ENCODE assay signal across 7 cellular contexts in the genomic region with DNA sequence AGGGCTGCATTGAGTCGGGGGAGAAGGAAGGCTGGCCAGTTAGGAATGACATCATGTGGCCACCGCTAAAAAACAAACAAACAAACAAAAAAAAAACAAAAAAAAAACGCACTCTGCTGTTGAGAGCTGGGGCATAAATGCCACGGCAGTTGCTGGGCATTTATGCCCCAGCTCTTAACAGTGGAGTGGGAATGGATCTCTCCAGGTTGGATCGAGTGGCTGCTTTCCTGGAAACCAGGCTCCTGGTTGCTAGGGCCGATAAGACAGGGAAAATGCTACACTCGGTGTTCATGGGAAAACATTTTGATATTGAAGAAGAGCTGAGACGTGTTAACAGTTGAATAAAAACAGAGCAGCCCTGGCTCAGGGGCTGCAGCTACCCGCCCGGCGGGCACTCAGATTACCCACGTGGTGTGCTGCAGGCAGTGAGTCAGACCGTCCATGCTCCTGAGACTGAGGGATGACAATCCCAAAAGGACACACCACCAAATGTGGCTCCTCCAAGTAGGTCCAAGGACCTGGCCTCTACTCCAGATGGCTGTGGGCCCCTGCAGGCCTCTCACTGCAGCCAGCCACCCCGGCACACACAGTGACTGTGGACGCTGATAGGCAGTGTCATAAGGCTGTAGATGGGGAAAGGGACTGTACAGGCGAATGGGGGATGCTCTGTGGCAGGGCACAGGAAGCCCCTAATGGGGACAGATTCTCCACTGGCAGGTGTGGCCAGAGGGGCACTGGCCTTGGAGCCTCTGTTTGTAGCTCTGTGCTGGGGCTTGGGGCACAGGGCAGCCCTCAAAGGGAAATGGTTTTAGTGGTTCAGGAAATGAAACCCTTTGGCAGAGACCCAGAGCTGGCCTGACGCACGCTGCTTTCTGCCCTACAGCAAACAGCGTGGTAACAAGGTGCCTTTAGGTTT.
DNase-seq lines count a peak whose midpoint lies in the region; ATAC-seq, FAIRE-seq and TF ChIP-seq lines count a peak whose summit lies in the region.

No MANE protein-coding gene starts in this region.

- intact Hi-C loops in GM12878 (cut with micrococcal nuclease; ENCODE audit: unreplicated experiment): no loop called here
- intact Hi-C loops in naive thymus-derived CD4-positive, alpha-beta T cell (cut with micrococcal nuclease): no loop called here

- no peaks in the 10 kb centered on the region for H3K9me3 Mint-ChIP-seq in naive thymus-derived CD4-positive, alpha-beta T cell

- no peak for TF ChIP-seq CTCF in GM12878 (IDR thresholded peaks at IDR 0.05 in 2 of 3, conservative IDR thresholded peaks at IDR 0.05 in 1 of 3; ENCODE audit: control insufficient read depth in 2 of 3, extremely low read depth in 1 of 3, insufficient read depth in 1 of 3, low read depth in 3 of 3, low read length in 3 of 3)

- CTCF ChIA-PET in GM12878 (lab: Yijun Ruan, JAX): interaction anchor here (0.6 to 1.7 kb wide), 10 partner anchors 14 to 499 kb away, joined by 3 to 4 read pairs (median 4); no protein-coding TSS in a partner anchor
- CTCF ChIA-PET in naive thymus-derived CD4-positive, alpha-beta T cell (lab: Charles Lee): interaction anchor here (0.6 kb wide), 1 partner anchor 35 kb away, joined by 4 read pairs; no protein-coding TSS in a partner anchor

- SMC1A ChIA-PET in GM12878 (lab: Charles Lee; ENCODE audit: uncharacterized antibody, unreplicated experiment): interaction anchor here (0.8 to 3.6 kb wide), 11 partner anchors 9 to 247 kb away, joined by 3 to 13 read pairs (median 5); no protein-coding TSS in a partner anchor

- peaks cover 23% of the 10 kb centered on the region for H3K4me1 ChIP-seq in GM12878 (ENCODE audit: control insufficient read depth, insufficient read depth, low read length)
- H3K4me1 ChIP-seq in naive thymus-derived CD4-positive, alpha-beta T cell (ENCODE audit: control insufficient read depth in 2 of 2, insufficient read depth in 2 of 2, low read length in 2 of 2): no peaks in the 10 kb centered on the region

- no peak for FAIRE-seq in GM12878 (lab: Jason Lieb, UNC)

- peak overlapping the region; percentile 16; the same call in 1 of the 2 replicates for H2AFZ ChIP-seq in GM12878 (ENCODE audit: control insufficient read depth, low read depth, low read length)

- DNase-seq in NCI-H128 (lab: John Stamatoyannopoulos, UW; ENCODE audit: unreplicated experiment) (peak; percentile 87), GM12878 (ENCODE audit: low read depth, low spot score) (peak; percentile 69), activated gamma-delta T cell (lab: John Stamatoyannopoulos, UW) (no peak), cortex of kidney (lab: John Stamatoyannopoulos, UW) (no peak)
- DNase-seq in naive thymus-derived CD4-positive, alpha-beta T cell: no peak

- peak; percentile 78 for ATAC-seq in GM18520 (IDR thresholded peaks at IDR 0.05; ENCODE audit: unreplicated experiment)
- ATAC-seq in HG02610 (IDR thresholded peaks at IDR 0.05; ENCODE audit: unreplicated experiment): peak; percentile 76
- ATAC-seq in GM12878: peak; percentile 95
- ATAC-seq in naive thymus-derived CD4-positive, alpha-beta T cell: peak; percentile 79

- peak in 1 of 2 experiments; percentile 13; a peak in 1 of 4 replicates for TF ChIP-seq EP300 in GM12878 (IDR thresholded peaks at IDR 0.05; ENCODE audit: borderline replicate concordance in 1 of 2, control insufficient read depth in 1 of 2, low read depth in 2 of 2, low read length in 2 of 2)

- H3K27me3 Mint-ChIP-seq in naive thymus-derived CD4-positive, alpha-beta T cell: peaks cover 0 to 35% (median 15%) of the 10 kb centered on the region in 5 donors

- peak overlapping the region in 1 of 9 donors; percentile 53 for H3K27ac Mint-ChIP-seq in naive thymus-derived CD4-positive, alpha-beta T cell

- no peaks in the 10 kb centered on the region for H3K27me3 ChIP-seq in GM12878 (replicated peaks in 1 of 2; ENCODE audit: control insufficient read depth in 2 of 2, insufficient read depth in 2 of 2, low read length in 1 of 2)
- H3K27me3 ChIP-seq in naive thymus-derived CD4-positive, alpha-beta T cell (ENCODE audit: control insufficient read depth in 2 of 2, insufficient read depth in 2 of 2, low read length in 2 of 2): no peaks in the 10 kb centered on the region

- TF ChIP-seq POLR2A in GM12878 (IDR thresholded peaks at IDR 0.05; ENCODE audit: low read depth, low read length): no peak

- H3K4me3 Mint-ChIP-seq in naive thymus-derived CD4-positive, alpha-beta T cell: no peak overlapping the region

- H3K79me2 ChIP-seq in GM12878 (ENCODE audit: control insufficient read depth, insufficient read depth, low read length): no peaks in the 10 kb centered on the region

- H4K20me1 ChIP-seq in GM12878 (ENCODE audit: control insufficient read depth, insufficient read depth): no peaks in the 10 kb centered on the region

- H3K36me3 Mint-ChIP-seq in naive thymus-derived CD4-positive, alpha-beta T cell: no peaks in the 10 kb centered on the region

- RAD21 ChIA-PET in GM12878 (lab: Charles Lee; ENCODE audit: unreplicated experiment): interaction anchor here (0.5 to 2.0 kb wide), 5 partner anchors 15 to 138 kb away, joined by 3 to 8 read pairs (median 3); no protein-coding TSS in a partner anchor

- no TSS peak for BruUV-seq in GM12878 (replicated peaks; lab: Mats Ljungman, UMichigan)

- H3K36me3 ChIP-seq in GM12878 (ENCODE audit: control insufficient read depth in 2 of 2, insufficient read depth in 2 of 2, low read length in 1 of 2): no peaks in the 10 kb centered on the region
- H3K36me3 ChIP-seq in naive thymus-derived CD4-positive, alpha-beta T cell (ENCODE audit: control insufficient read depth in 2 of 3, insufficient read depth in 3 of 3, low read length in 3 of 3): no peaks in the 10 kb centered on the region

- peaks cover 0 to 14% (median 0%) of the 10 kb centered on the region in 7 donors for H3K4me1 Mint-ChIP-seq in naive thymus-derived CD4-positive, alpha-beta T cell

- H3K9ac ChIP-seq in GM12878 (ENCODE audit: control insufficient read depth, insufficient read depth, low read length): no peak overlapping the region

- 70% methylated on average over 19 of the region's 19 CpGs for WGBS in GM12878 (ENCODE audit: insufficient coverage, insufficient replicate concordance, low lambda C conversion rate, missing lambda C conversion rate)

- H3K4me2 ChIP-seq in GM12878 (ENCODE audit: control insufficient read depth, insufficient read depth): no peak overlapping the region

- no peaks in the 10 kb centered on the region for H3K9me3 ChIP-seq in GM12878 (replicated peaks; ENCODE audit: control insufficient read depth, insufficient read depth, low read length)
- no peaks in the 10 kb centered on the region for H3K9me3 ChIP-seq in naive thymus-derived CD4-positive, alpha-beta T cell (ENCODE audit: control insufficient read depth in 2 of 3, low read length in 3 of 3)

- POLR2A ChIA-PET in GM12878 (lab: Charles Lee): interaction anchor here (1.0 to 2.1 kb wide), 6 partner anchors 10 to 261 kb away, joined by 3 to 4 read pairs (median 3); no protein-coding TSS in a partner anchor
- POLR2A ChIA-PET in naive thymus-derived CD4-positive, alpha-beta T cell (lab: Charles Lee): no interaction called here

- H3K4me3 ChIP-seq in GM12878: no peak overlapping the region
- H3K4me3 ChIP-seq in naive thymus-derived CD4-positive, alpha-beta T cell (ENCODE audit: low read length): no peak overlapping the region

- in situ Hi-C loops in GM12878 (cut with MboI): no loop called here

- H3K27ac ChIP-seq in GM12878 (ENCODE audit: control insufficient read depth, insufficient read depth): no peak overlapping the region
- H3K27ac ChIP-seq in naive thymus-derived CD4-positive, alpha-beta T cell (ENCODE audit: low read depth, low read length): no peak overlapping the region

- TF ChIP-seq RAD21 in GM12878 (IDR thresholded peaks at IDR 0.05; ENCODE audit: insufficient read depth, low read depth, low read length): no peak

TF ChIP-seq in GM12878, 131 proteins besides CTCF, POLR2A, EP300 and RAD21 (continues in another document):
- TF ChIP-seq PAX5 (IDR thresholded peaks at IDR 0.05; ENCODE audit: borderline replicate concordance, low read depth, low read length): peak; percentile 44; the same call in 1 of the 2 replicates
- peak; percentile 65 for TF ChIP-seq RUNX3 (IDR thresholded peaks at IDR 0.05; ENCODE audit: low read length)
- peak; percentile 11; the same call in 1 of the 2 replicates for TF ChIP-seq SPI1 (IDR thresholded peaks at IDR 0.05; ENCODE audit: borderline replicate concordance, insufficient read depth, low read depth, low read length)
- 0 out of 2 replicates have a peak, but pooled peaks have one; percentile 31 for TF ChIP-seq ATF7 (IDR thresholded peaks at IDR 0.05; ENCODE audit: low read depth)
- peak; percentile 16 for TF ChIP-seq MEF2B (IDR thresholded peaks at IDR 0.05; ENCODE audit: partially characterized antibody, poor library complexity, severe bottlenecking)
- TF ChIP-seq IKZF2 (IDR thresholded peaks at IDR 0.05): peak; percentile 57 to 63; a peak in 3 of 4 replicates
- 0 out of 2 replicates have a peak, but pooled peaks have one; percentile 12 for TF ChIP-seq TCF12 (IDR thresholded peaks at IDR 0.05; ENCODE audit: low read depth, low read length)
- TF ChIP-seq TCF3 (IDR thresholded peaks at IDR 0.05; ENCODE audit: borderline replicate concordance, insufficient read depth, low read depth, low read length): 0 out of 2 replicates have a peak, but pooled peaks have one; percentile 44
- TF ChIP-seq BACH1 (IDR thresholded peaks at IDR 0.05; ENCODE audit: borderline replicate concordance): no peak; the same call in 1 of the 2 replicates
- TF ChIP-seq CREB1 (IDR thresholded peaks at IDR 0.05; ENCODE audit: low read depth): no peak

Comparison
In these comparisons a context has a peak if more than half of its experiments do, and no peak if none do; other contexts are left out.
1. DNase-seq: peak in NCI-H128 (single experiment) and GM12878 (single experiment); none in naive thymus-derived CD4-positive, alpha-beta T cell (0 of 9), activated gamma-delta T cell (single experiment) and cortex of kidney (single experiment).
2. Peak in every context shown above with its lines, with median percentiles within 50 percentile points of each other: ATAC-seq.